Comparison of ENCODE assay signal across 1 cellular context in genomic region chr6:834879-835278, GRCh38.
TF ChIP-seq lines count a peak whose summit lies in the region.

No MANE protein-coding gene starts in this region.

TF ChIP-seq in GM23338, 12 proteins besides CTCF, POLR2A, EP300 and RAD21 (continued from another document):
- TF ChIP-seq ZNF462 (CRISPR knock-in tag; IDR thresholded peaks at IDR 0.05), result no peak
- TF ChIP-seq EZH2phosphoT487 (IDR thresholded peaks at IDR 0.05; ENCODE audit: unreplicated experiment), result no peak
- no peak for TF ChIP-seq ETS1 (IDR thresholded peaks at IDR 0.05)
- TF ChIP-seq CREB1 (CRISPR knock-in tag; IDR thresholded peaks at IDR 0.05; ENCODE audit: low read depth), result no peak
- no peak for TF ChIP-seq STAT1 (IDR thresholded peaks at IDR 0.05; ENCODE audit: unreplicated experiment)
- no peak for TF ChIP-seq ZNF331 (CRISPR knock-in tag; IDR thresholded peaks at IDR 0.05; ENCODE audit: low read depth)
TF ChIP-seq in GM23338: peak in this region for 0.
